In the genomic region with DNA sequence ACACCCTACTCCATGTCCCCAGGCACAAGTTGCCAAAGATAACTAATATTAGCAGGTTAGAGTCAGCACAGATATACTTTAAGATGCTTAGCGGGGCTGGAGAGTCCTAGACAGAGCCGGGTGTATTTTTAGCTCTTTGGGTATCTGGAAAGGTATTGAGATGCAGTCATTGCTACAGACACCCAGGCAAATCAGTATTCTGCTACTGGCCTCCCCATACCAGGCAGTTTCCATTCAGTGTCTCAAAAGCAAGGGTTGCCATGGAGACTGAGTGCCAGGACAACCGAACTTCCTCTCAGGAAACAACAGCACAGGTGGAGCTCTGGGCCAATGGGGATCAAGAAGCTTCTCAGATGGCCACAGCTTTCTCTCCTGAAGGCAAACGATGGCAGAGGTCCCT, we compare ENCODE assay signal across 11 cellular contexts. TPM values are rescaled to one million over a fixed set of nuclear protein-coding genes. Genes with fewer than 3 reads are reported as not detected.
DNase-seq lines count a peak whose midpoint lies in the region; ATAC-seq and TF ChIP-seq lines count a peak whose summit lies in the region.
"Had no signal": no experiment of that assay in that cellular context is flagged by ENCODE, and none has a peak within 500 bp of the region (broad histone marks: within the 10 kb centered on the region; RNA-seq: fewer than 3 reads in every experiment).

No MANE protein-coding gene starts in this region.

- H3K9me3 Mint-ChIP-seq in GM23338, result no peaks in the 10 kb centered on the region

- H3K27ac Mint-ChIP-seq in GM23338, result no peak overlapping the region

- ATAC-seq in GM23338 (peak; percentile 90), GM21717 (IDR thresholded peaks at IDR 0.05; ENCODE audit: unreplicated experiment) (no peak), GM21723 (IDR thresholded peaks at IDR 0.05; ENCODE audit: unreplicated experiment) (no peak)

- CTCF ChIA-PET in HEK293T (lab: Yijun Ruan, JAX), result interaction anchor here (1.0 kb wide), 1 partner anchor 15 kb away, joined by 3 read pairs; no protein-coding TSS in a partner anchor

- no peak overlapping the region for H3K4me3 ChIP-seq in GM23338
- H3K4me3 ChIP-seq: adrenal gland, esophagus muscularis mucosa had no signal

- no peaks in the 10 kb centered on the region for H3K79me2 ChIP-seq in GM23338 (replicated peaks; ENCODE audit: insufficient read depth)

- H3K4me2 ChIP-seq in GM23338, result no peak overlapping the region

- H3K27ac ChIP-seq in GM23338 (ENCODE audit: low read depth), result no peak overlapping the region
- H3K27ac ChIP-seq: adrenal gland, esophagus muscularis mucosa had no signal

- H2AFZ ChIP-seq in GM23338, result no peak overlapping the region

- no peaks in the 10 kb centered on the region for H4K20me1 ChIP-seq in GM23338 (replicated peaks; ENCODE audit: insufficient read depth)

- no peak overlapping the region for H3K4me3 Mint-ChIP-seq in GM23338

- H3K4me1 Mint-ChIP-seq in GM23338, result peaks cover 8% of the 10 kb centered on the region; the same call in 2 of the 3 replicates

- H3K36me3 Mint-ChIP-seq in GM23338 (ENCODE audit: low read depth), result no peaks in the 10 kb centered on the region

- H3K9me2 ChIP-seq in GM23338 (ENCODE audit: insufficient read depth), result peaks cover 8% of the 10 kb centered on the region; the same call in 1 of the 2 replicates

- POLR2A ChIA-PET in HEK293T (lab: Yijun Ruan, JAX), result no interaction called here

- no peak for TF ChIP-seq CTCF in GM23338 (conservative IDR thresholded peaks at IDR 0.05; ENCODE audit: low read depth in 2 of 2)

- peaks cover 5% of the 10 kb centered on the region; the same call in 1 of the 2 replicates for H3K4me1 ChIP-seq in GM23338 (ENCODE audit: insufficient read depth)
- H3K4me1 ChIP-seq: adrenal gland, esophagus muscularis mucosa had no signal

- H3K27me3 ChIP-seq in GM23338 (ENCODE audit: insufficient read depth), result no peaks in the 10 kb centered on the region
- H3K27me3 ChIP-seq: adrenal gland had no signal

- peaks cover 12% of the 10 kb centered on the region for H3K27me3 Mint-ChIP-seq in GM23338 (ENCODE audit: insufficient read depth, low read depth, poor library complexity)

- no peaks in the 10 kb centered on the region for H3F3A ChIP-seq in GM23338 (replicated peaks; ENCODE audit: low read depth)

- DNase-seq in GM23338 (ENCODE audit: low spot score), result peak; percentile 83
- peak; percentile 12 for DNase-seq in NCI-H1105 (lab: John Stamatoyannopoulos, UW)
- DNase-seq in astrocyte of the hippocampus (ENCODE audit: low read depth, low spot score), result peak; percentile 9
- DNase-seq in middle frontal gyrus (ENCODE audit: extremely low spot score, low spot score), result peak; percentile 82
- no peak for DNase-seq in HEK293T (ENCODE audit: extremely low spot score)
- DNase-seq: activated CD4-positive, alpha-beta T cell treated with anti-CD3 and anti-CD28 coated beads, Interleukin-2, amount 50 U/mL, for 4 hours; SHP77 had no signal

- no peaks in the 10 kb centered on the region for H3K36me3 ChIP-seq in GM23338 (ENCODE audit: insufficient read depth)
- H3K36me3 ChIP-seq: adrenal gland, esophagus muscularis mucosa had no signal

TF ChIP-seq in GM23338, 12 proteins besides CTCF, POLR2A, EP300 and RAD21 (continues in another document):
- TF ChIP-seq JUNB (IDR thresholded peaks at IDR 0.05; ENCODE audit: unreplicated experiment) (no peak), POLR2AphosphoS5 (IDR thresholded peaks at IDR 0.05; ENCODE audit: low read depth) (no peak), STAT1 (IDR thresholded peaks at IDR 0.05; ENCODE audit: unreplicated experiment) (no peak), ZNF331 (CRISPR knock-in tag; IDR thresholded peaks at IDR 0.05; ENCODE audit: low read depth) (no peak), CREB1 (CRISPR knock-in tag; IDR thresholded peaks at IDR 0.05; ENCODE audit: low read depth) (no peak), ZNF114 (CRISPR knock-in tag; IDR thresholded peaks at IDR 0.05) (no peak)
- TF ChIP-seq, protein P1, sequence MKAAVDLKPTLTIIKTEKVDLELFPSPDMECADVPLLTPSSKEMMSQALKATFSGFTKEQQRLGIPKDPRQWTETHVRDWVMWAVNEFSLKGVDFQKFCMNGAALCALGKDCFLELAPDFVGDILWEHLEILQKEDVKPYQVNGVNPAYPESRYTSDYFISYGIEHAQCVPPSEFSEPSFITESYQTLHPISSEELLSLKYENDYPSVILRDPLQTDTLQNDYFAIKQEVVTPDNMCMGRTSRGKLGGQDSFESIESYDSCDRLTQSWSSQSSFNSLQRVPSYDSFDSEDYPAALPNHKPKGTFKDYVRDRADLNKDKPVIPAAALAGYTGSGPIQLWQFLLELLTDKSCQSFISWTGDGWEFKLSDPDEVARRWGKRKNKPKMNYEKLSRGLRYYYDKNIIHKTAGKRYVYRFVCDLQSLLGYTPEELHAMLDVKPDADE (IDR thresholded peaks at IDR 0.05), result no peak

TF ChIP-seq in HEK293T, 16 proteins besides CTCF, POLR2A, EP300 and RAD21:
- TF ChIP-seq SP1 (IDR thresholded peaks at IDR 0.05), result no peak
TF ChIP-seq in HEK293T: peak in this region for 0.

RNA-seq across cellular contexts. Expression of a gene that starts 45.3 kb away (rescaled TPM):
- total RNA-seq in GM23338 (2014; rRNA removed; shearing (Covaris generic)), result 10.5 and 10.7 TPM in 2 replicates
- polyA plus RNA-seq in GM23338 (2016; fragmentation: Nextera tagmentation; extraction: Ambion mirVana), result 3.4 and 3.5 TPM in 2 replicates
